ENCODE assay signal across 21 cellular contexts in the genomic region with DNA sequence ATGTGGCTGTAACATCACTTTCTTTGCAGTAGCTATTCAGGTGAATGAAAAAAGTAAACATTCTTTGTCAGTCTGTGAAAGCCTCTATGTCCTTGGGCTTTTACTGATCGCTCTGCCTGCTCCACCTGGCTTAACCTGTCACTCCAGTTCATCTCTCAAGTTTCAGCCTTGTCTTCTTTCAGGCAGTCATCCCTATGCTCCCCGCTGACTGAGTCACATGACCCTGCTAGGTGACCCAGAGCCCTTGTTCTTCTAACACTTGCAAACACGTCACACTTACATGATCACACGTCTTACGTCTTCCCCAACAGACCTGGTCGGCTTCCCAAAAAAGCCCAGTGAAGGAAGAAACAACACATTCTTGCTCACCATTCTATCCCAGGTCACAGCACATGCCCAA.
A peak's percentile ranks its signal among the peaks of the same experiment; 100 is the strongest.
DNase-seq lines count a peak whose midpoint lies in the region; TF ChIP-seq lines count a peak whose summit lies in the region.
"Had no signal": no experiment of that assay in that cellular context is flagged by ENCODE, and none has a peak within 500 bp of the region (broad histone marks: within the 10 kb centered on the region; RNA-seq: fewer than 3 reads in every experiment).

No MANE protein-coding gene starts in this region.

- CTCF ChIA-PET in HEK293T (lab: Yijun Ruan, JAX), result no interaction called here

- no peaks in the 10 kb centered on the region for H3K36me3 Mint-ChIP-seq in type B pancreatic cell
- H3K36me3 Mint-ChIP-seq: activated naive CD8-positive, alpha-beta T cell treated with anti-CD3 and anti-CD28 coated beads for 36 hours; brain had no signal

- peaks cover 20% of the 10 kb centered on the region for H3K4me1 Mint-ChIP-seq in type B pancreatic cell (ENCODE audit: unreplicated experiment)
- H3K4me1 Mint-ChIP-seq: activated naive CD8-positive, alpha-beta T cell treated with anti-CD3 and anti-CD28 coated beads for 36 hours; brain had no signal

- peak overlapping the region; percentile 19 for H3K27ac Mint-ChIP-seq in type B pancreatic cell
- H3K27ac Mint-ChIP-seq: activated CD8-positive, alpha-beta T cell treated with anti-CD3 and anti-CD28 coated beads, Interleukin-2, amount 10 ng/mL, durations not matched to agents 7 days and 5 days; activated naive CD8-positive, alpha-beta T cell treated with anti-CD3 and anti-CD28 coated beads for 36 hours; brain; dendritic cell treated with granulocyte-macrophage colony-stimulating factor and Interleukin-4, amounts not matched to agents 40 ng/mL and 50 ng/mL, for 4 days had no signal

- TF ChIP-seq CTCF in type B pancreatic cell (conservative IDR thresholded peaks at IDR 0.05), result no peak
- TF ChIP-seq CTCF in GM20000 (IDR thresholded peaks at IDR 0.05; ENCODE audit: extremely low read depth, missing control alignments), result no peak

- H3K4me3 Mint-ChIP-seq in type B pancreatic cell, result peak overlapping the region; percentile 11
- H3K4me3 Mint-ChIP-seq: activated CD8-positive, alpha-beta T cell treated with anti-CD3 and anti-CD28 coated beads, Interleukin-2, amount 10 ng/mL, durations not matched to agents 7 days and 5 days; activated naive CD8-positive, alpha-beta T cell treated with anti-CD3 and anti-CD28 coated beads for 36 hours; brain; dendritic cell treated with granulocyte-macrophage colony-stimulating factor and Interleukin-4, amounts not matched to agents 40 ng/mL and 50 ng/mL, for 4 days had no signal

- DNase-seq in SIG-M5 treated with dmso at 0.1 percent for 504 hours (lab: John Stamatoyannopoulos, UW; ENCODE audit: unreplicated experiment) (peak; percentile 35), SIG-M5 (lab: John Stamatoyannopoulos, UW) (no peak), NCI-H748 (lab: John Stamatoyannopoulos, UW; ENCODE audit: unreplicated experiment) (peak; percentile 87), glomerular visceral epithelial cell (ENCODE audit: extremely low spot score) (peak; percentile 32), type B pancreatic cell (ENCODE audit: extremely low spot score, unreplicated experiment) (no peak), HEK293T (ENCODE audit: extremely low spot score) (no peak), NK-92 (lab: John Stamatoyannopoulos, UW; ENCODE audit: unreplicated experiment) (no peak), GM20000 (ENCODE audit: low spot score) (no peak)
- DNase-seq: activated CD8-positive, alpha-beta T cell treated with anti-CD3 and anti-CD28 coated beads, Interleukin-2, amount 10 ng/mL, durations not matched to agents 7 days and 5 days; activated naive CD8-positive, alpha-beta T cell treated with anti-CD3 and anti-CD28 coated beads for 36 hours; erythroblast; glutamatergic neuron; MG63; midbrain; NCI-H1930; Peyer's patch; stimulated activated naive CD4-positive, alpha-beta T cell treated with Interleukin-2 at 50 U/mL for 16 hours; SW 1271; transverse colon had no signal

- POLR2A ChIA-PET in HEK293T (lab: Yijun Ruan, JAX), result no interaction called here

- H3K9me3 Mint-ChIP-seq in type B pancreatic cell, result no peaks in the 10 kb centered on the region
- H3K9me3 Mint-ChIP-seq: dendritic cell treated with granulocyte-macrophage colony-stimulating factor and Interleukin-4, amounts not matched to agents 40 ng/mL and 50 ng/mL, for 4 days had no signal

- H3K27me3 Mint-ChIP-seq in type B pancreatic cell, result no peaks in the 10 kb centered on the region
- H3K27me3 Mint-ChIP-seq: activated naive CD8-positive, alpha-beta T cell treated with anti-CD3 and anti-CD28 coated beads for 36 hours; dendritic cell treated with granulocyte-macrophage colony-stimulating factor and Interleukin-4, amounts not matched to agents 40 ng/mL and 50 ng/mL, for 4 days had no signal

TF ChIP-seq in HEK293T, 16 proteins besides CTCF, POLR2A, EP300 and RAD21:
- no peak for TF ChIP-seq L3MBTL2 (conservative IDR thresholded peaks at IDR 0.05)
- TF ChIP-seq, protein P1, sequence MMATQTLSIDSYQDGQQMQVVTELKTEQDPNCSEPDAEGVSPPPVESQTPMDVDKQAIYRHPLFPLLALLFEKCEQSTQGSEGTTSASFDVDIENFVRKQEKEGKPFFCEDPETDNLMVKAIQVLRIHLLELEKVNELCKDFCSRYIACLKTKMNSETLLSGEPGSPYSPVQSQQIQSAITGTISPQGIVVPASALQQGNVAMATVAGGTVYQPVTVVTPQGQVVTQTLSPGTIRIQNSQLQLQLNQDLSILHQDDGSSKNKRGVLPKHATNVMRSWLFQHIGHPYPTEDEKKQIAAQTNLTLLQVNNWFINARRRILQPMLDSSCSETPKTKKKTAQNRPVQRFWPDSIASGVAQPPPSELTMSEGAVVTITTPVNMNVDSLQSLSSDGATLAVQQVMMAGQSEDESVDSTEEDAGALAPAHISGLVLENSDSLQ (IDR thresholded peaks at IDR 0.05), result no peak
- TF ChIP-seq SP1 (IDR thresholded peaks at IDR 0.05), result no peak
- TF ChIP-seq ARNT (IDR thresholded peaks at IDR 0.05), result no peak
- TF ChIP-seq HDGF (IDR thresholded peaks at IDR 0.05; ENCODE audit: borderline replicate concordance), result no peak
- no peak for TF ChIP-seq FOXA1 (IDR thresholded peaks at IDR 0.05)
- no peak for TF ChIP-seq ELF4 (IDR thresholded peaks at IDR 0.05)
- TF ChIP-seq TARDBP (IDR thresholded peaks at IDR 0.05), result no peak
- no peak for TF ChIP-seq NFRKB (IDR thresholded peaks at IDR 0.05)
- TF ChIP-seq FOXK2 (IDR thresholded peaks at IDR 0.05), result no peak
- TF ChIP-seq CTBP1 (IDR thresholded peaks at IDR 0.05; ENCODE audit: borderline replicate concordance), result no peak
- TF ChIP-seq BHLHE40 (IDR thresholded peaks at IDR 0.05; ENCODE audit: borderline replicate concordance), result no peak
- TF ChIP-seq SUZ12 (IDR thresholded peaks at IDR 0.05), result no peak
- TF ChIP-seq ZNF384 (IDR thresholded peaks at IDR 0.05), result no peak
- TF ChIP-seq LEF1 (IDR thresholded peaks at IDR 0.05; ENCODE audit: borderline replicate concordance), result no peak
- TF ChIP-seq FOXM1 (IDR thresholded peaks at IDR 0.05; ENCODE audit: borderline replicate concordance), result no peak

Comparison
In these comparisons a context has a peak if more than half of its experiments do, and no peak if none do; other contexts are left out.
1. DNase-seq: peak in SIG-M5 treated with dmso at 0.1 percent for 504 hours (single experiment), NCI-H748 (single experiment) and glomerular visceral epithelial cell (single experiment); none in SIG-M5 (single experiment), type B pancreatic cell (single experiment), HEK293T (single experiment), NK-92 (single experiment) and GM20000 (single experiment).